In the genomic region with DNA sequence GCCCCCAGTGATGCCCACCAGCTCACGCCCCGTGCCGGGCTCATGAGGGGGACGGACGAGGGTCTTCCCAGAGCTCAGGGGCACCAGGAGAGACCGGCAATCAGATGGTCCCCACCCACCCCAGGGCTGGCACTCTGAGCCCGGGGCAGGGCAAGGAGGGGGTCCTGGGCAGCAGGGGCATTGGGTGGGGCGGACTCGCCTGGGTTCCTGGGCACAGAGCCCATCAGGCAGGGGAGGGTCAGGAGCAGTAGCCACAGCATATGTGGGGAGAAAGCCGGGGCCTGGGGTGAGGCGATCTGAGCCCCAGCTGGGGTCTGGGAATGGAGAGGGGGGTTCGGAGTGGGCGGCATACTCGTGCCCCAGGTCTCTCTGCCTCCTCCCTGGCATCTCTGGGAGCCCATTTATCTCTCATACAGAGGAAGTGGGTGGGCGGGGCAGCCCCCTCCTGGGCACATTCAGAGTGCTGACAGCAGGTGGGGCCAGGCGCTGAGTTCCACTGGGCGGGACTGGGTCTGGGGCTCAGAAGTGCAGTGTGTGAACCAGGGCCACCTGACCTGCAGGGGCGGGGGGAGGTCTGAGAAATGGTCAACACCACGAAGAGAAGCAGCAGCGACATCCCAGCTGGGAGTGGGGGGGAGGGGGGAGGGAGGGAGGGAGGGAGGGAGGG, we compare ENCODE assay signal across 13 cellular contexts. TPM values are rescaled to one million over a fixed set of nuclear protein-coding genes. Genes with fewer than 3 reads are reported as not detected.
DNase-seq lines count a peak whose midpoint lies in the region; TF ChIP-seq lines count a peak whose summit lies in the region.
"Had no signal": no experiment of that assay in that cellular context is flagged by ENCODE, and none has a peak within 500 bp of the region (broad histone marks: within the 10 kb centered on the region; RNA-seq: fewer than 3 reads in every experiment).

No MANE protein-coding gene starts in this region.

- peaks cover 42% of the 10 kb centered on the region for H3K27me3 Mint-ChIP-seq in chondrocyte (ENCODE audit: low read depth)

- intact Hi-C loops in ascending aorta (cut with DNase I), result no loop called here

- TF ChIP-seq CTCF in AG04450 (IDR thresholded peaks at IDR 0.05; ENCODE audit: low read depth, low read length) (no peak), chondrocyte (IDR thresholded peaks at IDR 0.05) (no peak), ascending aorta (IDR thresholded peaks at IDR 0.05) (no peak)

- no peak overlapping the region for H3K4me3 ChIP-seq in AG04450 (ENCODE audit: low read depth, low read length)
- H3K4me3 ChIP-seq in ascending aorta, result no peak overlapping the region
- H3K4me3 ChIP-seq: colonic mucosa, GM23248, skin epidermis had no signal

- H3K4me3 Mint-ChIP-seq in chondrocyte (ENCODE audit: unreplicated experiment), result no peak overlapping the region
- H3K4me3 Mint-ChIP-seq: activated CD4-positive, alpha-beta T cell treated with anti-CD3 and anti-CD28 coated beads, Interleukin-2, amount 10 ng/mL, durations not matched to agents 7 days and 5 days had no signal

- CTCF ChIA-PET in AG04450 (lab: Charles Lee), result no interaction called here

- no peaks in the 10 kb centered on the region for H3K4me1 ChIP-seq in ascending aorta

- DNase-seq in AG04450 (ENCODE audit: low read depth, low spot score) (no peak), ELF-1 (ENCODE audit: low read depth, low spot score) (peak; percentile 49), chondrocyte (ENCODE audit: low spot score) (peak; percentile 83), T-helper 2 cell (no peak), ascending aorta (ENCODE audit: low spot score in 2 of 2) (no peak)
- DNase-seq in NK-92 treated with Interleukin-12 subunit alpha and Interleukin-12 subunit beta, amount 100 ng/mL, for 24 hours (lab: John Stamatoyannopoulos, UW), result no peak
- DNase-seq: activated CD4-positive, alpha-beta T cell treated with anti-CD3 and anti-CD28 coated beads, Interleukin-2, amount 10 ng/mL, durations not matched to agents 7 days and 5 days; colonic mucosa; GM23248; NCI-H226; nephron progenitor cell had no signal

- no peak overlapping the region for H3K27ac Mint-ChIP-seq in chondrocyte (ENCODE audit: unreplicated experiment)
- H3K27ac Mint-ChIP-seq: activated CD4-positive, alpha-beta T cell treated with anti-CD3 and anti-CD28 coated beads, Interleukin-2, amount 10 ng/mL, durations not matched to agents 7 days and 5 days; nephron progenitor cell had no signal

- H3K36me3 Mint-ChIP-seq in chondrocyte (ENCODE audit: low read depth), result no peaks in the 10 kb centered on the region

- H3K4me1 Mint-ChIP-seq in chondrocyte (ENCODE audit: low read depth), result peaks cover 7% of the 10 kb centered on the region
- H3K4me1 Mint-ChIP-seq: activated CD4-positive, alpha-beta T cell treated with anti-CD3 and anti-CD28 coated beads, Interleukin-2, amount 10 ng/mL, durations not matched to agents 7 days and 5 days had no signal

- H3K9me3 ChIP-seq in AG04450 (ENCODE audit: control insufficient read depth, insufficient read depth, low read length), result peaks cover 5% of the 10 kb centered on the region; the same call in 1 of the 2 replicates
- H3K9me3 ChIP-seq in ascending aorta, result no peaks in the 10 kb centered on the region
- H3K9me3 ChIP-seq: colonic mucosa had no signal

- POLR2A ChIA-PET in AG04450 (lab: Yijun Ruan, JAX), result no interaction called here

- H3K9me3 Mint-ChIP-seq in chondrocyte (ENCODE audit: low read depth), result no peaks in the 10 kb centered on the region
- H3K9me3 Mint-ChIP-seq: activated CD4-positive, alpha-beta T cell treated with anti-CD3 and anti-CD28 coated beads, Interleukin-2, amount 10 ng/mL, durations not matched to agents 7 days and 5 days; nephron progenitor cell had no signal

- H3K36me3 ChIP-seq in ascending aorta, result no peaks in the 10 kb centered on the region
- H3K36me3 ChIP-seq: colonic mucosa had no signal

- peaks cover 65% of the 10 kb centered on the region for H3K27me3 ChIP-seq in AG04450 (ENCODE audit: control insufficient read depth, insufficient read depth, low read length)
- peaks cover 13% of the 10 kb centered on the region for H3K27me3 ChIP-seq in ascending aorta

- peak overlapping the region; percentile 11 for H3K27ac ChIP-seq in AG04450 (ENCODE audit: low read depth, low read length)
- H3K27ac ChIP-seq in ascending aorta, result no peak overlapping the region
- H3K27ac ChIP-seq: colonic mucosa, GM23248, skin epidermis had no signal

RNA-seq across cellular contexts. Expression of gene UBE2I, which starts 20.5 kb away (rescaled TPM):
- polyA plus RNA-seq in AG04450 (2011; rRNA removed), result 148 and 165 TPM in 2 replicates
- polyA minus RNA-seq in AG04450 (2011; rRNA and poly(A)+ RNA removed), result 81.1 and 99.3 TPM in 2 replicates
- total RNA-seq in chondrocyte, result 97.9 to 110 TPM (median 105 TPM) in 3 replicates
- 141 TPM for total RNA-seq in ascending aorta

RNA-seq across cellular contexts. Expression of gene TPSD1, which starts 33.1 kb away (rescaled TPM):
- not detected in 2 replicates for polyA plus RNA-seq in AG04450 (2011; rRNA removed)
- not detected in 2 replicates for polyA minus RNA-seq in AG04450 (2011; rRNA and poly(A)+ RNA removed)
- total RNA-seq in chondrocyte (not detected in 3 replicates), ascending aorta (20.8 TPM)
- total RNA-seq: activated CD4-positive, alpha-beta T cell treated with anti-CD3 and anti-CD28 coated beads, Interleukin-2, amount 10 ng/mL, durations not matched to agents 7 days and 5 days; GM23248 had no signal
- polyA plus RNA-seq: GM23248, keratinocyte had no signal

RNA-seq across cellular contexts. Expression of gene BAIAP3, which starts 44.5 kb away (rescaled TPM):
- 0.19 and 0.38 TPM in 2 replicates for polyA plus RNA-seq in AG04450 (2011; rRNA removed)
- 1.7 and 2.5 TPM in 2 replicates for polyA minus RNA-seq in AG04450 (2011; rRNA and poly(A)+ RNA removed)
- total RNA-seq in chondrocyte, result 0.36 to 1.7 TPM (median 1.5 TPM) in 3 replicates
- 0.64 TPM for total RNA-seq in ascending aorta
- polyA plus RNA-seq: keratinocyte had no signal

RNA-seq across cellular contexts. Expression of gene TPSAB1, which starts 48.4 kb away (rescaled TPM):
- not detected in 2 replicates for polyA plus RNA-seq in AG04450 (2011; rRNA removed)
- polyA minus RNA-seq in AG04450 (2011; rRNA and poly(A)+ RNA removed), result not detected in 2 replicates
- total RNA-seq in chondrocyte (not detected in 3 replicates), ascending aorta (6.7 TPM)
- total RNA-seq: activated CD4-positive, alpha-beta T cell treated with anti-CD3 and anti-CD28 coated beads, Interleukin-2, amount 10 ng/mL, durations not matched to agents 7 days and 5 days; GM23248 had no signal
- polyA plus RNA-seq: GM23248, keratinocyte had no signal

RNA-seq across cellular contexts. Expression of gene TPSB2, which starts 59.0 kb away (rescaled TPM):
- polyA plus RNA-seq in AG04450 (2011; rRNA removed), result not detected in 2 replicates
- polyA minus RNA-seq in AG04450 (2011; rRNA and poly(A)+ RNA removed), result not detected in 2 replicates
- total RNA-seq in chondrocyte, result not detected in 3 replicates
- not detected for total RNA-seq in ascending aorta
- total RNA-seq: activated CD4-positive, alpha-beta T cell treated with anti-CD3 and anti-CD28 coated beads, Interleukin-2, amount 10 ng/mL, durations not matched to agents 7 days and 5 days; GM23248 had no signal
- polyA plus RNA-seq: GM23248, keratinocyte had no signal

Comparison
In these comparisons a context has a peak if more than half of its experiments do, and no peak if none do; other contexts are left out.
1. DNase-seq: peak in ELF-1 (single experiment) and chondrocyte (single experiment); none in AG04450 (single experiment), T-helper 2 cell (0 of 5), ascending aorta (0 of 2) and NK-92 treated with Interleukin-12 subunit alpha and Interleukin-12 subunit beta, amount 100 ng/mL, for 24 hours (single experiment).
2. RNA of gene TPSD1, which starts 33.1 kb away (total RNA-seq): 20.8 TPM in ascending aorta (single experiment); not detected in chondrocyte; every median in the first group is over 10 times any median in the second.